11 cellular contexts compared by ENCODE assay signal in the genomic region with DNA sequence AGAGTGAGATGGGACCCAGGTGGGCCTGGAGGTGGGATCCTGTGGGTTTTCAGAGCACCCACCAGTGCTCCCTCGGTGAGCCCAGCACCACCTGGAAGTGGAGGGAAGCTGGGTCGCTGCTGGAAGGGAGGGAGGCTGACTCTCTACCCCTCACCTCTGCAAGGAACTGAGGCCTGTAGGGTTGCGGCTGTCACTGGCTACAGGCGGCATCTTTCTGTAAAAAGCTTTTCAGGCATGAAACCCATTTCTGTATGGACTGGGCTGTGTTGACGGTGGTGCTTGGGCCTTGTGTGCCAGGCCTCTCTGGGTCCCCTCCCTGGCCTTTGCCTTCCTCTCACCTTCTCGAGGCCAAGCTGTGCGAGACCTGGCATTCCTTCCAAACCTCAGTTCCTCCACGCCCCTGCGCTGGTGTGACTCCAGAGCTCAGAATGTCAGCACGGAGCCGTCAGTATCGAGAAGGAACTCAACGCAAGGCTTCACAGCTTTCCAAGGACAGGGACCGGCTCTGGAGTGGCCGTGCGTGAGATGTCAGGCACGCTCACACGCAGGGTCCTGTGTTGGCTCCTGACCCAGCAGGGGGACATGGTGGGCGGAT. TPM values are rescaled to one million over a fixed set of nuclear protein-coding genes. Genes with fewer than 3 reads are reported as not detected.
DNase-seq lines count a peak whose midpoint lies in the region; ATAC-seq and TF ChIP-seq lines count a peak whose summit lies in the region.
"Had no signal": no experiment of that assay in that cellular context is flagged by ENCODE, and none has a peak within 500 bp of the region (broad histone marks: within the 10 kb centered on the region; RNA-seq: fewer than 3 reads in every experiment).

No MANE protein-coding gene starts in this region.

- intact Hi-C loops in tibial artery (cut with DNase I; ENCODE audit: low total_unique reads): no loop called here

- H3K9ac ChIP-seq in muscle layer of colon (ENCODE audit: low read length): peak overlapping the region; percentile 26

- ATAC-seq in activated CD4-positive, CD25-positive, alpha-beta regulatory T cell treated with anti-CD3 and anti-CD28 coated beads, Interleukin-2, amount 50 U/mL, for 24 hours: no peak
- ATAC-seq in HG03432 (IDR thresholded peaks at IDR 0.05; ENCODE audit: unreplicated experiment): no peak
- no peak for ATAC-seq in activated T-helper 17 cell treated with anti-CD3 and anti-CD28 coated beads, Interleukin-2, amount 50 U/mL, for 72 hours (replicated peaks)

- no peak for TF ChIP-seq CTCF in tibial artery (IDR thresholded peaks at IDR 0.05)

- H3K36me3 ChIP-seq in muscle layer of colon (ENCODE audit: insufficient read depth, low read length) (peaks cover 24% of the 10 kb centered on the region), tibial artery (peaks cover 4 to 18% (median 6%) of the 10 kb centered on the region in 3 donors)

- H3K9me3 Mint-ChIP-seq in activated T-helper 17 cell treated with anti-CD3 and anti-CD28 coated beads, Interleukin-2, amount 50 U/mL, for 72 hours: no peaks in the 10 kb centered on the region
- H3K9me3 Mint-ChIP-seq: activated B cell treated with CpG ODN at 0.5 μM for 24 hours had no signal

- H3K4me3 ChIP-seq in muscle layer of colon (ENCODE audit: low read depth in 1 of 2, low read length in 2 of 2) (no peak overlapping the region), tibial artery (no peak overlapping the region)

- H3K4me1 Mint-ChIP-seq in activated T-helper 17 cell treated with anti-CD3 and anti-CD28 coated beads, Interleukin-2, amount 50 U/mL, for 72 hours: no peaks in the 10 kb centered on the region

- peaks cover 33% of the 10 kb centered on the region for H3K4me1 ChIP-seq in muscle layer of colon (ENCODE audit: insufficient read depth, low read length)
- peaks cover 0 to 42% (median 35%) of the 10 kb centered on the region in 4 donors for H3K4me1 ChIP-seq in tibial artery

- H3K27me3 Mint-ChIP-seq in activated T-helper 17 cell treated with anti-CD3 and anti-CD28 coated beads, Interleukin-2, amount 50 U/mL, for 72 hours: no peaks in the 10 kb centered on the region

- no peaks in the 10 kb centered on the region for H3K36me3 Mint-ChIP-seq in activated T-helper 17 cell treated with anti-CD3 and anti-CD28 coated beads, Interleukin-2, amount 50 U/mL, for 72 hours (ENCODE audit: low read depth)

- H3K4me3 Mint-ChIP-seq in activated T-helper 17 cell treated with anti-CD3 and anti-CD28 coated beads, Interleukin-2, amount 50 U/mL, for 72 hours: no peak overlapping the region
- H3K4me3 Mint-ChIP-seq: activated B cell treated with CpG ODN at 0.5 μM for 24 hours had no signal

- no peak overlapping the region for H3K27ac Mint-ChIP-seq in activated T-helper 17 cell treated with anti-CD3 and anti-CD28 coated beads, Interleukin-2, amount 50 U/mL, for 72 hours
- H3K27ac Mint-ChIP-seq: activated B cell treated with CpG ODN at 0.5 μM for 24 hours had no signal

- peak; percentile 25 for DNase-seq in activated CD4-positive, CD25-positive, alpha-beta regulatory T cell treated with anti-CD3 and anti-CD28 coated beads, Interleukin-2, amount 50 U/mL, for 72 hours
- DNase-seq in epithelial cell of prostate (ENCODE audit: low read depth, low spot score) (no peak), tibial artery (peak; percentile 12 to 64), AG08396 (ENCODE audit: low spot score) (no peak)
- DNase-seq: NCI-H1105, NCI-H510A treated with DMSO at 0.1 percent for 48 hours had no signal

- peak overlapping the region; percentile 85 for H3K27ac ChIP-seq in epithelial cell of prostate
- peak overlapping the region; percentile 18 for H3K27ac ChIP-seq in muscle layer of colon (ENCODE audit: low read depth, low read length)
- H3K27ac ChIP-seq in tibial artery: peak overlapping the region; percentile 79 to 82

- H3K9me3 ChIP-seq in muscle layer of colon (ENCODE audit: low read length) (no peaks in the 10 kb centered on the region), tibial artery (no peaks in the 10 kb centered on the region)

- no peaks in the 10 kb centered on the region for H3K27me3 ChIP-seq in muscle layer of colon (ENCODE audit: control insufficient read depth in 1 of 2, insufficient read depth in 2 of 2, low read length in 2 of 2)
- H3K27me3 ChIP-seq in tibial artery: no peaks in the 10 kb centered on the region

RNA-seq across cellular contexts. Expression of a gene that starts 16.6 kb away (rescaled TPM):
- 10 to 100 TPM; 16.1 to 23.6 TPM for total RNA-seq in activated T-helper 17 cell treated with anti-CD3 and anti-CD28 coated beads, Interleukin-2, amount 50 U/mL, for 72 hours

Comparison
In these comparisons a context has a peak if more than half of its experiments do, and no peak if none do; other contexts are left out.
1. DNase-seq: peak in activated CD4-positive, CD25-positive, alpha-beta regulatory T cell treated with anti-CD3 and anti-CD28 coated beads, Interleukin-2, amount 50 U/mL, for 72 hours (single experiment) and tibial artery (2 of 2); none in epithelial cell of prostate (single experiment) and AG08396 (single experiment).
2. H3K27ac ChIP-seq: peak in every context shown above with its lines; median percentile 85 in epithelial cell of prostate; 80 in tibial artery; 18 in muscle layer of colon.